In genomic region chr6:52539607-52540006, GRCh38 we compare ENCODE assay signal across 14 cellular contexts. TPM values are rescaled to one million over a fixed set of nuclear protein-coding genes. Genes with fewer than 3 reads are reported as not detected.
A peak's percentile ranks its signal among the peaks of the same experiment; 100 is the strongest.
DNase-seq lines count a peak whose midpoint lies in the region; ATAC-seq and TF ChIP-seq lines count a peak whose summit lies in the region.
"Had no signal": no experiment of that assay in that cellular context is flagged by ENCODE, and none has a peak within 500 bp of the region (broad histone marks: within the 10 kb centered on the region; RNA-seq: fewer than 3 reads in every experiment).

No MANE protein-coding gene starts in this region.

- no peak overlapping the region for H3K9ac ChIP-seq in Karpas-422 (ENCODE audit: low read length)
- H3K9ac ChIP-seq in adipocyte (ENCODE audit: low read length) = peak overlapping the region; percentile 58

- ATAC-seq in CD4-positive, alpha-beta T cell (ENCODE audit: poor library complexity) = no peak
- no peak for ATAC-seq in omental fat pad (ENCODE audit: low FRiP score)
- no peak for ATAC-seq in HG02610 (IDR thresholded peaks at IDR 0.05; ENCODE audit: unreplicated experiment)
- ATAC-seq: left lobe of liver had no signal

- H3K4me1 ChIP-seq in Karpas-422 (ENCODE audit: low read length) (peaks cover 86% of the 10 kb centered on the region), adipocyte (ENCODE audit: control insufficient read depth, insufficient read depth, low read length) (peaks cover 77% of the 10 kb centered on the region)

- POLR2A ChIA-PET in AG04450 (lab: Yijun Ruan, JAX) = interaction anchor here (0.6 to 2.7 kb wide), 6 partner anchors 12 to 120 kb away, joined by 3 to 9 read pairs (median 4); partner anchors contain the start of gene EFHC1
- POLR2A ChIA-PET in CD4-positive, alpha-beta T cell (lab: Charles Lee) = no interaction called here

- TF ChIP-seq CTCF in AG04450 (IDR thresholded peaks at IDR 0.05; ENCODE audit: low read depth, low read length) = no peak
- TF ChIP-seq CTCF in CD4-positive, alpha-beta T cell (IDR thresholded peaks at IDR 0.05) = no peak
- no peak for TF ChIP-seq CTCF in omental fat pad (IDR thresholded peaks at IDR 0.05)

- intact Hi-C loops in CD4-positive, alpha-beta T cell (cut with DNase I, micrococcal nuclease) = no loop called here

- no peaks in the 10 kb centered on the region for H3K9me2 ChIP-seq in Karpas-422 (replicated peaks; ENCODE audit: insufficient read depth, low read length)

- no peaks in the 10 kb centered on the region; the same call in 1 of the 2 replicates for H4K20me1 ChIP-seq in Karpas-422 (ENCODE audit: insufficient read depth, low read depth, low read length)

- peaks cover 55% of the 10 kb centered on the region for H3K4me1 Mint-ChIP-seq in CD4-positive, alpha-beta T cell (ENCODE audit: low read depth)

- CTCF ChIA-PET in AG04450 (lab: Charles Lee) = interaction anchor here (1.1 kb wide), 1 partner anchor 24 kb away, joined by 3 read pairs; no protein-coding TSS in a partner anchor
- CTCF ChIA-PET in CD4-positive, alpha-beta T cell (lab: Charles Lee) = interaction anchor here (0.6 kb wide), 1 partner anchor 8 kb away, joined by 3 read pairs; no protein-coding TSS in a partner anchor

- no peak overlapping the region for H2AFZ ChIP-seq in Karpas-422 (ENCODE audit: low read length)

- H3K4me2 ChIP-seq in Karpas-422 (ENCODE audit: low read depth, low read length, poor library complexity, severe bottlenecking) = no peak overlapping the region

- H3K4me3 ChIP-seq in AG04450 (ENCODE audit: low read depth, low read length) = no peak overlapping the region
- no peak overlapping the region for H3K4me3 ChIP-seq in Karpas-422 (ENCODE audit: low read length)
- peak overlapping the region; percentile 28 for H3K4me3 ChIP-seq in adipocyte (ENCODE audit: low read length)
- H3K4me3 ChIP-seq: heart left ventricle had no signal

- no peaks in the 10 kb centered on the region for H3K9me3 ChIP-seq in AG04450 (ENCODE audit: control insufficient read depth, insufficient read depth, low read length)
- no peaks in the 10 kb centered on the region for H3K9me3 ChIP-seq in Karpas-422 (ENCODE audit: low read length)
- H3K9me3 ChIP-seq in adipocyte (ENCODE audit: control insufficient read depth, low read length) = no peaks in the 10 kb centered on the region
- no peaks in the 10 kb centered on the region for H3K9me3 ChIP-seq in CD4-positive, alpha-beta T cell (ENCODE audit: control insufficient read depth, low read length)
- H3K9me3 ChIP-seq: heart left ventricle had no signal

- no peak overlapping the region for H3K27ac Mint-ChIP-seq in CD4-positive, alpha-beta T cell
- H3K27ac Mint-ChIP-seq: activated naive CD8-positive, alpha-beta T cell treated with anti-CD3 and anti-CD28 coated beads for 36 hours; B cell had no signal

- DNase-seq in AG04450 (ENCODE audit: low read depth, low spot score) (no peak), Karpas-422 (no peak), adipocyte (ENCODE audit: low read depth) (peak; percentile 67), lung microvascular endothelial cell (ENCODE audit: low read depth in 2 of 2) (peak; percentile 53 to 56), omental fat pad (ENCODE audit: low spot score) (no peak)
- no peak for DNase-seq in CD4-positive, alpha-beta T cell
- DNase-seq in stimulated activated CD4-positive, alpha-beta T cell treated with anti-CD3 and anti-CD28 coated beads, Interleukin-2, amount 100 ng/mL, for 24 hours = no peak
- DNase-seq: activated naive CD8-positive, alpha-beta T cell treated with anti-CD3 and anti-CD28 coated beads for 36 hours; dermis blood vessel endothelial cell; DMS79 treated with DMSO at 0.1 percent for 48 hours; heart left ventricle had no signal

- no peaks in the 10 kb centered on the region for H3K27me3 Mint-ChIP-seq in CD4-positive, alpha-beta T cell
- H3K27me3 Mint-ChIP-seq: activated naive CD8-positive, alpha-beta T cell treated with anti-CD3 and anti-CD28 coated beads for 36 hours; B cell had no signal

- H3K79me2 ChIP-seq in Karpas-422 (ENCODE audit: low read length) = peaks cover 90% of the 10 kb centered on the region

- H3K4me3 Mint-ChIP-seq in CD4-positive, alpha-beta T cell = no peak overlapping the region
- H3K4me3 Mint-ChIP-seq: activated naive CD8-positive, alpha-beta T cell treated with anti-CD3 and anti-CD28 coated beads for 36 hours; B cell had no signal

- peaks cover 12% of the 10 kb centered on the region for H3K36me3 Mint-ChIP-seq in CD4-positive, alpha-beta T cell (ENCODE audit: low read depth)

- H3K27ac ChIP-seq in AG04450 (ENCODE audit: low read depth, low read length) (peak overlapping the region; percentile 79), Karpas-422 (ENCODE audit: low read length) (peak overlapping the region; percentile 96; the same call in 1 of the 2 replicates)
- no peak overlapping the region for H3K27ac ChIP-seq in CD4-positive, alpha-beta T cell (ENCODE audit: low read depth, low read length)

- no peaks in the 10 kb centered on the region for H3K9me3 Mint-ChIP-seq in CD4-positive, alpha-beta T cell
- H3K9me3 Mint-ChIP-seq: activated naive CD8-positive, alpha-beta T cell treated with anti-CD3 and anti-CD28 coated beads for 36 hours had no signal

- no peaks in the 10 kb centered on the region for H3K27me3 ChIP-seq in AG04450 (ENCODE audit: control insufficient read depth, insufficient read depth, low read length)
- no peaks in the 10 kb centered on the region for H3K27me3 ChIP-seq in Karpas-422 (ENCODE audit: low read length)
- H3K27me3 ChIP-seq in adipocyte (replicated peaks; ENCODE audit: control insufficient read depth, insufficient read depth, low read length) = no peaks in the 10 kb centered on the region
- no peaks in the 10 kb centered on the region for H3K27me3 ChIP-seq in CD4-positive, alpha-beta T cell (ENCODE audit: control insufficient read depth, insufficient read depth, low read length)
- H3K27me3 ChIP-seq: heart left ventricle had no signal

- H3K36me3 ChIP-seq in Karpas-422 (ENCODE audit: insufficient read depth, low read length) = no peaks in the 10 kb centered on the region
- peaks cover 17% of the 10 kb centered on the region for H3K36me3 ChIP-seq in adipocyte (ENCODE audit: control insufficient read depth, insufficient read depth, low read length, severe bottlenecking)

RNA-seq across cellular contexts. Expression of gene TRAM2, which starts 37.3 kb away (rescaled TPM):
- polyA plus RNA-seq in AG04450 (2011; rRNA removed) = 134 and 152 TPM in 2 replicates
- 164 and 174 TPM in 2 replicates for polyA minus RNA-seq in AG04450 (2011; rRNA and poly(A)+ RNA removed)
- 19.3 and 24.1 TPM in 2 replicates for total RNA-seq in Karpas-422 (2014; rRNA removed; shearing (Covaris generic); ENCODE audit: low replicate concordance)
- total RNA-seq in lung microvascular endothelial cell (14.3 and 17.7 TPM in 2 replicates), omental fat pad (10 to 100 TPM; 17.8 to 29.8 (median 26.3) TPM)
- 1 to 10 TPM; 7.1 to 7.6 TPM for total RNA-seq in CD4-positive, alpha-beta T cell

Comparison
In these comparisons a context has a peak if more than half of its experiments do, and no peak if none do; other contexts are left out.
1. DNase-seq: peak in adipocyte (single experiment) and lung microvascular endothelial cell (2 of 2); none in AG04450 (single experiment), Karpas-422 (single experiment), CD4-positive, alpha-beta T cell (0 of 10), stimulated activated CD4-positive, alpha-beta T cell treated with anti-CD3 and anti-CD28 coated beads, Interleukin-2, amount 100 ng/mL, for 24 hours (0 of 2) and omental fat pad (single experiment).